Comparison of ENCODE assay signal across 17 cellular contexts in genomic region chr4:109408711-109409110, GRCh38.
"Had no signal": no experiment of that assay in that cellular context is flagged by ENCODE, and none has a peak within 500 bp of the region (broad histone marks: within the 10 kb centered on the region; RNA-seq: fewer than 3 reads in every experiment).

No MANE protein-coding gene starts in this region.

- ATAC-seq: right lobe of liver; stimulated activated naive CD8-positive, alpha-beta T cell treated with anti-CD3 and anti-CD28 coated beads, Interleukin-15, Interleukin-2, amounts not matched to agents 100 U/mL and 50 U/mL, for 24 hours; T-helper 17 cell had no signal

- H3K9me3 Mint-ChIP-seq: activated naive CD8-positive, alpha-beta T cell treated with anti-CD3 and anti-CD28 coated beads, Interleukin-2, amount 10 ng/mL, durations not matched to agents 7 days and 5 days; neural progenitor cell had no signal

- H3K27ac Mint-ChIP-seq: activated naive CD8-positive, alpha-beta T cell treated with anti-CD3 and anti-CD28 coated beads, Interleukin-2, amount 10 ng/mL, durations not matched to agents 7 days and 5 days; neural progenitor cell; T-helper 17 cell had no signal

- H3K4me3 Mint-ChIP-seq: activated naive CD8-positive, alpha-beta T cell treated with anti-CD3 and anti-CD28 coated beads, Interleukin-2, amount 10 ng/mL, durations not matched to agents 7 days and 5 days; neural progenitor cell; T-helper 17 cell had no signal

- H3K4me1 ChIP-seq: neural progenitor cell, right lobe of liver, upper lobe of left lung had no signal

- H3K36me3 Mint-ChIP-seq: activated naive CD8-positive, alpha-beta T cell treated with anti-CD3 and anti-CD28 coated beads, Interleukin-2, amount 10 ng/mL, durations not matched to agents 7 days and 5 days; neural progenitor cell had no signal

- H3K27ac ChIP-seq: neural progenitor cell, ovary, right lobe of liver, suprapubic skin, upper lobe of left lung had no signal

- H3K4me3 ChIP-seq: neural progenitor cell, ovary, right lobe of liver, suprapubic skin, upper lobe of left lung had no signal

- H3K36me3 ChIP-seq: neural progenitor cell, ovary, right lobe of liver, suprapubic skin, upper lobe of left lung had no signal

- H3K27me3 ChIP-seq: neural progenitor cell, ovary, right lobe of liver, suprapubic skin, upper lobe of left lung had no signal

- H3K9me3 ChIP-seq: ovary, right lobe of liver, suprapubic skin, upper lobe of left lung had no signal

- DNase-seq: activated CD4-positive, alpha-beta T cell treated with anti-CD3 and anti-CD28 coated beads, Interleukin-2, amount 50 U/mL, for 1 hour; activated CD8-positive, alpha-beta memory T cell treated with anti-CD3 and anti-CD28 coated beads for 24 hours; activated gamma-delta T cell treated with Interleukin-2 at 50 U/mL for 16 hours; activated naive CD8-positive, alpha-beta T cell treated with anti-CD3 and anti-CD28 coated beads, Interleukin-2, amount 10 ng/mL, durations not matched to agents 7 days and 5 days; aorta; cerebellar nuclear complex; effector CD8-positive, alpha-beta T cell; foreskin melanocyte; head of caudate nucleus; midbrain; ovary; right lobe of liver; stimulated activated naive CD8-positive, alpha-beta T cell treated with anti-CD3 and anti-CD28 coated beads, Interleukin-15, Interleukin-2, amounts not matched to agents 100 U/mL and 50 U/mL, for 24 hours; T-helper 17 cell; upper lobe of left lung had no signal
